ENCODE assay signal across 8 cellular contexts in genomic region chr2:87075054-87075790, GRCh38. TPM values are rescaled to one million over a fixed set of nuclear protein-coding genes. Genes with fewer than 3 reads are reported as not detected.
DNase-seq lines count a peak whose midpoint lies in the region; ATAC-seq and TF ChIP-seq lines count a peak whose summit lies in the region.
"Not testable (repeated sequence)": the region's sequence is repeated elsewhere in the genome, so short reads cannot be mapped to it uniquely, and the experiment has no call there.

No MANE protein-coding gene starts in this region.

- not testable (repeated sequence) for TF ChIP-seq CTCF in ascending aorta (IDR thresholded peaks at IDR 0.05)

- H3K36me3 ChIP-seq in HUES64 (ENCODE audit: insufficient read depth, low read length); ascending aorta; mucosa of stomach (ENCODE audit: control insufficient read depth, insufficient read depth, low read length): not testable (repeated sequence)

- under 1% methylated on average over 23 of the region's 47 CpGs for WGBS in HUES64

- H3K27ac ChIP-seq in HUES64 (ENCODE audit: low read depth, low read length), result not testable (repeated sequence)
- H3K27ac ChIP-seq in ascending aorta, result peak overlapping the region; percentile 63 to 94

- not testable (repeated sequence) for H3K9me3 ChIP-seq in HUES64 (ENCODE audit: insufficient read depth, low read depth, low read length); ascending aorta; mucosa of stomach (ENCODE audit: control insufficient read depth, low read length)

- peak; percentile 2 for ATAC-seq in GM19397 (IDR thresholded peaks at IDR 0.05; ENCODE audit: unreplicated experiment)

- DNase-seq in ACHN (peak; percentile 6), globus pallidus (ENCODE audit: low spot score) (peak; percentile 7)
- DNase-seq in activated CD4-positive, CD25-positive, alpha-beta regulatory T cell treated with anti-CD3 and anti-CD28 coated beads, Interleukin-2, amount 50 U/mL, for 72 hours, result peak; percentile 43
- not testable (repeated sequence) for DNase-seq in ascending aorta (ENCODE audit: low spot score in 2 of 2)
- DNase-seq in stimulated activated CD4-positive, alpha-beta T cell treated with anti-CD3 and anti-CD28 coated beads, Interleukin-2, amount 100 ng/mL, for 4 hours (ENCODE audit: low read depth), result peak; percentile 12

- in situ Hi-C loops in ACHN (cut with HindIII; ENCODE audit: low pct_ligation_motif_present, low pct_unique_long_range_greater_than_20kb, low sequenced_read_pairs), result not testable (repeated sequence)

- intact Hi-C loops in ascending aorta (cut with DNase I), result not testable (repeated sequence)

- H3K9ac ChIP-seq in HUES64 (ENCODE audit: low read depth, low read length), result peak overlapping the region; percentile 87; the same call in 1 of the 2 replicates
- H3K9ac ChIP-seq in mucosa of stomach (ENCODE audit: low read length), result peak overlapping the region; percentile 53

- H3K4me3 ChIP-seq in HUES64 (ENCODE audit: low read length) (peak overlapping the region; percentile 76), ascending aorta (peak overlapping the region; percentile 76 to 92)
- not testable (repeated sequence) for H3K4me3 ChIP-seq in mucosa of stomach (ENCODE audit: low read length)

- H3K27me3 ChIP-seq in HUES64 (ENCODE audit: insufficient read depth, low read length); ascending aorta; mucosa of stomach (ENCODE audit: control insufficient read depth, insufficient read depth, low read length): not testable (repeated sequence)

- not testable (repeated sequence) for H3K4me1 ChIP-seq in HUES64 (ENCODE audit: insufficient read depth, low read length); ascending aorta; mucosa of stomach (ENCODE audit: control insufficient read depth, insufficient read depth, low read length)

RNA-seq across cellular contexts. Expression of gene PLGLB1, which starts 53.6 kb away (rescaled TPM):
- 0.35 TPM for polyA plus RNA-seq in HUES64 (2013, experiment 1 of 2)
- not detected for polyA plus RNA-seq in HUES64 (2013, experiment 2 of 2)
- total RNA-seq in ascending aorta, result not detected
